8 cellular contexts compared by ENCODE assay signal in the genomic region with DNA sequence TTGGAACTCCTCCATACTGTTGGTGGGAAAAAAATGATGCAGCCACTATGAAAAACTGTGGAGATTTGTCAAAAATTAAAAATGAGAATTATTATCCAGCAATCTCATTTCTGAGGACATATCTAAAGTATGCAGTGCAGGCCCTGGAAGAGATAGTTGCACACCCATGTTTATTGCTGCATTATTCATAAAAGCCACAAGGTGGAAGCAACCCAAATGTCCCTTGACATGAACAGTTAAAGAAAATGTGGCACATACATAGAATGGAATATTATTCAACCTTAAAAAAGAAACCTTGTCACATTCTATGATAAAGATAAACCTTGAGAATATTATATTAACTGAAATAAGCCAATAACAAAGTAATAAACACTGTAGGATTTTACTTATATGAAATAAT.
DNase-seq lines count a peak whose midpoint lies in the region; ATAC-seq and TF ChIP-seq lines count a peak whose summit lies in the region.

No MANE protein-coding gene starts in this region.

- CTCF ChIA-PET in Panc1 (lab: Charles Lee) = no interaction called here

- H3K4me1 ChIP-seq in Panc1 (ENCODE audit: control insufficient read depth, insufficient read depth, low read length) = no peaks in the 10 kb centered on the region

- H3K36me3 ChIP-seq in Panc1 (ENCODE audit: control insufficient read depth, insufficient read depth, low read length) (no peaks in the 10 kb centered on the region), MG63 (no peaks in the 10 kb centered on the region)

- no peak overlapping the region for H3K27ac ChIP-seq in Panc1 (ENCODE audit: low read length)

- no TSS peak for BruUV-seq in Panc1 (replicated peaks; lab: Mats Ljungman, UMichigan)

- no peaks in the 10 kb centered on the region for H3K9me3 Mint-ChIP-seq in activated naive CD8-positive, alpha-beta T cell treated with anti-CD3 and anti-CD28 coated beads, Interleukin-2, amount 50 U/mL, for 24 hours

- H3K9me3 ChIP-seq in Panc1 (ENCODE audit: control insufficient read depth, insufficient read depth, low read depth, low read length) (no peaks in the 10 kb centered on the region), MG63 (no peaks in the 10 kb centered on the region)

- TF ChIP-seq CTCF in GM12864 (IDR thresholded peaks at IDR 0.05; ENCODE audit: low read depth, low read length, missing control alignments) = peak; percentile 36
- peak; percentile 11 for TF ChIP-seq CTCF in HFF-Myc (IDR thresholded peaks at IDR 0.05; ENCODE audit: low read depth, low read length, missing control alignments)
- TF ChIP-seq CTCF in Panc1 (IDR thresholded peaks at IDR 0.05) = peak; percentile 50; the same call in 1 of the 2 replicates

- H3K27me3 Mint-ChIP-seq in activated naive CD8-positive, alpha-beta T cell treated with anti-CD3 and anti-CD28 coated beads, Interleukin-2, amount 50 U/mL, for 24 hours = peaks cover 8% of the 10 kb centered on the region

- no peaks in the 10 kb centered on the region for H3K36me3 Mint-ChIP-seq in activated naive CD8-positive, alpha-beta T cell treated with anti-CD3 and anti-CD28 coated beads, Interleukin-2, amount 50 U/mL, for 24 hours (ENCODE audit: low read depth)

- DNase-seq in GM12864 (ENCODE audit: low read depth) = no peak
- DNase-seq in HFF-Myc (ENCODE audit: extremely low read depth, low read depth) = no peak
- DNase-seq in Panc1 (ENCODE audit: low read depth, low spot score) = no peak
- peak; percentile 17 for DNase-seq in kidney tubule cell (ENCODE audit: low spot score)
- DNase-seq in stimulated activated CD4-positive, alpha-beta T cell treated with anti-CD3 and anti-CD28 coated beads, Interleukin-15, amount 100 ng/mL, for 24 hours = no peak
- DNase-seq in activated naive CD8-positive, alpha-beta T cell treated with anti-CD3 and anti-CD28 coated beads, Interleukin-2, amount 50 U/mL, for 24 hours = no peak
- DNase-seq in MG63 = no peak

- no peak overlapping the region for H3K4me3 ChIP-seq in GM12864 (ENCODE audit: low read depth, low read length)
- H3K4me3 ChIP-seq in HFF-Myc (replicated peaks; ENCODE audit: low read depth, low read length) = no peak overlapping the region
- H3K4me3 ChIP-seq in Panc1 (ENCODE audit: low read depth in 2 of 2, low read length in 2 of 2) = no peak overlapping the region
- H3K4me3 ChIP-seq in MG63 = no peak overlapping the region

- POLR2A ChIA-PET in Panc1 (lab: Charles Lee) = interaction anchor here (0.6 kb wide), 1 partner anchor 215 kb away, joined by 3 read pairs; no protein-coding TSS in a partner anchor

- no peaks in the 10 kb centered on the region for H3K4me1 Mint-ChIP-seq in activated naive CD8-positive, alpha-beta T cell treated with anti-CD3 and anti-CD28 coated beads, Interleukin-2, amount 50 U/mL, for 24 hours

- no peak overlapping the region for H3K27ac Mint-ChIP-seq in activated naive CD8-positive, alpha-beta T cell treated with anti-CD3 and anti-CD28 coated beads, Interleukin-2, amount 50 U/mL, for 24 hours

- H3K27me3 ChIP-seq in Panc1 (ENCODE audit: control insufficient read depth, insufficient read depth, low read length) (no peaks in the 10 kb centered on the region), MG63 (no peaks in the 10 kb centered on the region)

- in situ Hi-C loops in Panc1 (cut with HindIII; ENCODE audit: low pct_unique_long_range_greater_than_20kb, low sequenced_read_pairs) = no loop called here

- H3K4me3 Mint-ChIP-seq in activated naive CD8-positive, alpha-beta T cell treated with anti-CD3 and anti-CD28 coated beads, Interleukin-2, amount 50 U/mL, for 24 hours = no peak overlapping the region

- peak; percentile 77 for ATAC-seq in Panc1
- ATAC-seq in activated naive CD8-positive, alpha-beta T cell treated with anti-CD3 and anti-CD28 coated beads, Interleukin-2, amount 50 U/mL, for 24 hours = no peak
- no peak for ATAC-seq in HG03457 (IDR thresholded peaks at IDR 0.05; ENCODE audit: unreplicated experiment)

- intact Hi-C loops in Panc1 (cut with micrococcal nuclease; ENCODE audit: unreplicated experiment) = loop anchor here (5.0 kb wide), 1 partner anchor 212 kb away; no protein-coding TSS in a partner anchor
